Comparison of ENCODE assay signal across 20 cellular contexts in the genomic region with DNA sequence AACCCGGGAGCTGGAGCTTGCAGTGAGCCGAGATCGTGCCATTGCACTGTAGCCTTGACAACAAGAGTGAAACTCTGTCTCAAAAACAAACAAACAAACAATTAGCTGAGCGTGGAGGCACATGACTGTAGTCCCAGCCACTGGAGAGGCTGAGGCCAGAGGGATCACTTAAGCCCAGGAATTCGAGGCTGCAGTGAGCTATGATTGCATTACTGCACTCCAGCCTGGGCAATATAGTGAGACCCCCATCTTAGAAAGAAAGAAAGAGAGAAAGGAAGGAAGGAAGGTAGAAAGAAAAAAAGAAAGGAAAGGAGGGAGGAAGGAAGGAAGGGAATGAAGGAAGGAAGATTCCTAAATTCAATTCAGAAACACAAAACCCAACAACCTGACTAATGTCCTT. TPM values are rescaled to one million over a fixed set of nuclear protein-coding genes. Genes with fewer than 3 reads are reported as not detected.
DNase-seq lines count a peak whose midpoint lies in the region; ATAC-seq, FAIRE-seq and TF ChIP-seq lines count a peak whose summit lies in the region.
"Had no signal": no experiment of that assay in that cellular context is flagged by ENCODE, and none has a peak within 500 bp of the region (broad histone marks: within the 10 kb centered on the region; RNA-seq: fewer than 3 reads in every experiment).

No MANE protein-coding gene starts in this region.

- no peaks in the 10 kb centered on the region for H3K79me2 ChIP-seq in astrocyte (ENCODE audit: insufficient read depth, low read length)

- H3K36me3 Mint-ChIP-seq in astrocyte (ENCODE audit: low read depth, unreplicated experiment) (no peaks in the 10 kb centered on the region), nephron progenitor cell (ENCODE audit: low read depth) (no peaks in the 10 kb centered on the region)
- no peaks in the 10 kb centered on the region for H3K36me3 Mint-ChIP-seq in CD4-positive, alpha-beta memory T cell
- H3K36me3 Mint-ChIP-seq: mesothelial cell of epicardium had no signal

- H3K9me3 ChIP-seq in HEK293 (ENCODE audit: control insufficient read depth, insufficient read depth, low read depth, low read length): no peaks in the 10 kb centered on the region
- H3K9me3 ChIP-seq in astrocyte (ENCODE audit: insufficient read depth, low read depth, low read length): no peaks in the 10 kb centered on the region
- H3K9me3 ChIP-seq in CD4-positive, alpha-beta memory T cell (ENCODE audit: control insufficient read depth in 1 of 2, low read length in 2 of 2): no peaks in the 10 kb centered on the region
- H3K9me3 ChIP-seq: tibial nerve had no signal

- CTCF ChIA-PET in HEK293 (lab: Yijun Ruan, JAX): interaction anchor here (0.6 to 1.0 kb wide), 4 partner anchors 43 to 203 kb away, joined by 3 to 4 read pairs (median 4); no protein-coding TSS in a partner anchor
- CTCF ChIA-PET in CD4-positive, alpha-beta memory T cell (lab: Charles Lee; ENCODE audit: partially characterized antibody): interaction anchor here (1.2 kb wide), 1 partner anchor 118 kb away, joined by 3 read pairs; no protein-coding TSS in a partner anchor

- H3K9me3 Mint-ChIP-seq in astrocyte (ENCODE audit: unreplicated experiment) (no peaks in the 10 kb centered on the region), nephron progenitor cell (no peaks in the 10 kb centered on the region)
- H3K9me3 Mint-ChIP-seq in CD4-positive, alpha-beta memory T cell: no peaks in the 10 kb centered on the region
- H3K9me3 Mint-ChIP-seq: activated B cell treated with CpG ODN at 0.5 μM for 24 hours; activated T-helper 2 cell treated with anti-CD3 and anti-CD28 coated beads, Interferon-gamma antibody, Interleukin-2, Interleukin-4, amounts not matched to agents 10 μg/mL and 5 μg/mL and 100 μg/mL, durations not matched to agents 14 hours and 24 hours and 36 hours; CD4-positive, alpha-beta T cell; mesothelial cell of epicardium had no signal

- intact Hi-C loops in CD4-positive, alpha-beta memory T cell (cut with micrococcal nuclease): no loop called here

- H3K4me1 Mint-ChIP-seq in astrocyte (ENCODE audit: low read depth, unreplicated experiment) (peaks cover 8% of the 10 kb centered on the region), nephron progenitor cell (peaks cover 17% of the 10 kb centered on the region)
- peaks cover 19 to 43% (median 27%) of the 10 kb centered on the region in 4 donors for H3K4me1 Mint-ChIP-seq in CD4-positive, alpha-beta memory T cell

- H3K4me1 ChIP-seq in HEK293 (ENCODE audit: control insufficient read depth, insufficient read depth, low read length) (no peaks in the 10 kb centered on the region), astrocyte (ENCODE audit: insufficient read depth, low read length) (peaks cover 15% of the 10 kb centered on the region)
- peaks cover 30% of the 10 kb centered on the region for H3K4me1 ChIP-seq in CD4-positive, alpha-beta memory T cell (ENCODE audit: insufficient read depth, low read length)

- no peak for FAIRE-seq in astrocyte (lab: Jason Lieb, UNC)
- FAIRE-seq: GM12891 had no signal

- H3K27ac ChIP-seq in HEK293 (ENCODE audit: extremely low read depth, low read depth, low read length) (no peak overlapping the region), astrocyte (ENCODE audit: low read depth, low read length) (no peak overlapping the region), coronary artery (no peak overlapping the region)
- H3K27ac ChIP-seq in CD4-positive, alpha-beta memory T cell (ENCODE audit: low read depth, low read length): no peak overlapping the region

- no peak overlapping the region for H2AFZ ChIP-seq in astrocyte (ENCODE audit: low read depth, low read length)

- ATAC-seq in HG02642 (IDR thresholded peaks at IDR 0.05; ENCODE audit: poor library complexity, unreplicated experiment): no peak
- ATAC-seq: Right ventricle myocardium inferior had no signal

- peak overlapping the region; percentile 58 for H3K27ac Mint-ChIP-seq in astrocyte (ENCODE audit: unreplicated experiment)
- peak overlapping the region; percentile 62 for H3K27ac Mint-ChIP-seq in nephron progenitor cell
- peak overlapping the region in 3 of 7 donors; percentile 42 to 78 (median 49) for H3K27ac Mint-ChIP-seq in CD4-positive, alpha-beta memory T cell
- H3K27ac Mint-ChIP-seq: activated B cell treated with CpG ODN at 0.5 μM for 24 hours; activated T-helper 2 cell treated with anti-CD3 and anti-CD28 coated beads, Interferon-gamma antibody, Interleukin-2, Interleukin-4, amounts not matched to agents 10 μg/mL and 5 μg/mL and 100 μg/mL, durations not matched to agents 14 hours and 24 hours and 36 hours; CD4-positive, alpha-beta T cell; mesothelial cell of epicardium had no signal

- H3K4me2 ChIP-seq in astrocyte (ENCODE audit: low read length): no peak overlapping the region

- H3K4me3 Mint-ChIP-seq in astrocyte (ENCODE audit: unreplicated experiment) (no peak overlapping the region), nephron progenitor cell (no peak overlapping the region)
- H3K4me3 Mint-ChIP-seq in CD4-positive, alpha-beta memory T cell: peak overlapping the region in 1 of 8 donors; percentile 47
- H3K4me3 Mint-ChIP-seq: activated B cell treated with CpG ODN at 0.5 μM for 24 hours; CD4-positive, alpha-beta T cell; mesothelial cell of epicardium had no signal

- TF ChIP-seq CTCF in HEK293 (tag by site-specific recombination; IDR thresholded peaks at IDR 0.05): no peak
- TF ChIP-seq CTCF in astrocyte (IDR thresholded peaks at IDR 0.05; ENCODE audit: insufficient read depth, low read depth, low read length): no peak
- TF ChIP-seq CTCF in nephron progenitor cell (IDR thresholded peaks at IDR 0.05): no peak
- no peak for TF ChIP-seq CTCF in coronary artery (IDR thresholded peaks at IDR 0.05)

- H3K36me3 ChIP-seq in HEK293 (ENCODE audit: control insufficient read depth in 2 of 2, insufficient read depth in 1 of 2, low read length in 2 of 2) (no peaks in the 10 kb centered on the region), astrocyte (ENCODE audit: insufficient read depth, low read length) (no peaks in the 10 kb centered on the region)
- H3K36me3 ChIP-seq in CD4-positive, alpha-beta memory T cell (ENCODE audit: insufficient read depth, low read length): no peaks in the 10 kb centered on the region
- H3K36me3 ChIP-seq: tibial nerve had no signal

- H3K9ac ChIP-seq in astrocyte (ENCODE audit: low read length): no peak overlapping the region

- H3K27me3 ChIP-seq in astrocyte (ENCODE audit: insufficient read depth, low read length): no peaks in the 10 kb centered on the region
- H3K27me3 ChIP-seq in CD4-positive, alpha-beta memory T cell (ENCODE audit: insufficient read depth, low read length): peaks cover 3% of the 10 kb centered on the region
- H3K27me3 ChIP-seq: tibial nerve had no signal

- no peaks in the 10 kb centered on the region for H4K20me1 ChIP-seq in astrocyte (ENCODE audit: insufficient read depth, low read length)

- H3K4me3 ChIP-seq in HEK293 (ENCODE audit: low read depth, low read length): no peak overlapping the region
- no peak overlapping the region for H3K4me3 ChIP-seq in astrocyte (ENCODE audit: insufficient read depth, low read depth, low read length)
- no peak overlapping the region for H3K4me3 ChIP-seq in CD4-positive, alpha-beta memory T cell (ENCODE audit: low read length in 2 of 2)
- no peak overlapping the region for H3K4me3 ChIP-seq in coronary artery
- H3K4me3 ChIP-seq: tibial nerve had no signal

- POLR2A ChIA-PET in HEK293 (lab: Yijun Ruan, JAX): no interaction called here
- POLR2A ChIA-PET in CD4-positive, alpha-beta memory T cell (lab: Charles Lee; ENCODE audit: partially characterized antibody): no interaction called here

- H3K27me3 Mint-ChIP-seq in astrocyte (ENCODE audit: low read depth, unreplicated experiment) (no peaks in the 10 kb centered on the region), nephron progenitor cell (ENCODE audit: low read depth, poor library complexity) (peaks cover 5% of the 10 kb centered on the region)
- peaks cover 2 to 5% of the 10 kb centered on the region in 2 donors for H3K27me3 Mint-ChIP-seq in CD4-positive, alpha-beta memory T cell
- H3K27me3 Mint-ChIP-seq: activated B cell treated with CpG ODN at 0.5 μM for 24 hours had no signal

- peak; percentile 34 for DNase-seq in NCI-H2029 (lab: John Stamatoyannopoulos, UW)
- no peak for DNase-seq in NCI-H2029 treated with DMSO at 0.1 percent for 48 hours (lab: John Stamatoyannopoulos, UW)
- no peak for DNase-seq in astrocyte (ENCODE audit: low read depth)
- DNase-seq in nephron progenitor cell: no peak
- DNase-seq in CD4-positive, alpha-beta memory T cell: no peak
- DNase-seq in coronary artery (ENCODE audit: low spot score): no peak
- DNase-seq: activated B cell treated with CpG ODN at 0.5 μM for 24 hours; caudate nucleus; CD4-positive, alpha-beta T cell; hypothalamus; NCI-H2171; stimulated activated CD4-positive, alpha-beta T cell treated with anti-CD3 and anti-CD28 coated beads, Interleukin-15, amount 100 ng/mL, for 24 hours; stimulated activated naive CD4-positive, alpha-beta T cell had no signal

TF ChIP-seq in HEK293, 187 proteins besides CTCF, POLR2A, EP300 and RAD21 (continues in another document):
- TF ChIP-seq ZNF501 (tag by site-specific recombination; IDR thresholded peaks at IDR 0.05) (no peak), ZNF394 (tag by site-specific recombination; IDR thresholded peaks at IDR 0.05; ENCODE audit: borderline replicate concordance) (no peak), ZNF624 (tag by site-specific recombination; IDR thresholded peaks at IDR 0.05) (no peak), ZNF549 (tag by site-specific recombination; IDR thresholded peaks at IDR 0.05) (no peak), ZXDB (tag by site-specific recombination; IDR thresholded peaks at IDR 0.05) (no peak)
- TF ChIP-seq, protein P1, sequence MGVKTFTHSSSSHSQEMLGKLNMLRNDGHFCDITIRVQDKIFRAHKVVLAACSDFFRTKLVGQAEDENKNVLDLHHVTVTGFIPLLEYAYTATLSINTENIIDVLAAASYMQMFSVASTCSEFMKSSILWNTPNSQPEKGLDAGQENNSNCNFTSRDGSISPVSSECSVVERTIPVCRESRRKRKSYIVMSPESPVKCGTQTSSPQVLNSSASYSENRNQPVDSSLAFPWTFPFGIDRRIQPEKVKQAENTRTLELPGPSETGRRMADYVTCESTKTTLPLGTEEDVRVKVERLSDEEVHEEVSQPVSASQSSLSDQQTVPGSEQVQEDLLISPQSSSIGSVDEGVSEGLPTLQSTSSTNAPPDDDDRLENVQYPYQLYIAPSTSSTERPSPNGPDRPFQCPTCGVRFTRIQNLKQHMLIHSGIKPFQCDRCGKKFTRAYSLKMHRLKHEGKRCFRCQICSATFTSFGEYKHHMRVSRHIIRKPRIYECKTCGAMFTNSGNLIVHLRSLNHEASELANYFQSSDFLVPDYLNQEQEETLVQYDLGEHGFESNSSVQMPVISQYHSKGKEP (tag by site-specific recombination; IDR thresholded peaks at IDR 0.05): no peak

RNA-seq across cellular contexts. Expression of a gene that starts 27.7 kb away (rescaled TPM):
- total RNA-seq in astrocyte: 629 and 685 TPM in 2 replicates
- total RNA-seq in CD4-positive, alpha-beta memory T cell: 1 to 10 TPM; 1.0 to 1.3 TPM
- polyA plus RNA-seq in CD4-positive, alpha-beta memory T cell: under 1 TPM; 0.14 to 0.53 TPM

RNA-seq across cellular contexts. Expression of a gene that starts 34.5 kb away (rescaled TPM):
- 8,286 and 8,942 TPM in 2 replicates for total RNA-seq in astrocyte
- total RNA-seq in CD4-positive, alpha-beta memory T cell: 1,000 to 10,000 TPM; 2,333 to 2,422 TPM
- over 10,000 TPM; 12,401 to 16,420 TPM for polyA plus RNA-seq in CD4-positive, alpha-beta memory T cell

RNA-seq across cellular contexts. Expression of a gene that starts 51.3 kb away (rescaled TPM):
- total RNA-seq in astrocyte: 33.1 and 35.5 TPM in 2 replicates
- total RNA-seq in CD4-positive, alpha-beta memory T cell: 10 to 100 TPM; 10.8 to 10.9 TPM
- polyA plus RNA-seq in CD4-positive, alpha-beta memory T cell: 1 to 10 TPM in 1 of 2 donors, under 1 TPM in 1; 0.34 to 2.1 TPM

Comparison
In these comparisons a context has a peak if more than half of its experiments do, and no peak if none do; other contexts are left out.
1. RNA of a gene that starts 27.7 kb away (total RNA-seq): 629 to 685 TPM in astrocyte; 1.0 to 1.3 TPM in CD4-positive, alpha-beta memory T cell; every median in the first group is over 100 times any median in the second.